ENCODE assay signal across 8 cellular contexts in the genomic region with DNA sequence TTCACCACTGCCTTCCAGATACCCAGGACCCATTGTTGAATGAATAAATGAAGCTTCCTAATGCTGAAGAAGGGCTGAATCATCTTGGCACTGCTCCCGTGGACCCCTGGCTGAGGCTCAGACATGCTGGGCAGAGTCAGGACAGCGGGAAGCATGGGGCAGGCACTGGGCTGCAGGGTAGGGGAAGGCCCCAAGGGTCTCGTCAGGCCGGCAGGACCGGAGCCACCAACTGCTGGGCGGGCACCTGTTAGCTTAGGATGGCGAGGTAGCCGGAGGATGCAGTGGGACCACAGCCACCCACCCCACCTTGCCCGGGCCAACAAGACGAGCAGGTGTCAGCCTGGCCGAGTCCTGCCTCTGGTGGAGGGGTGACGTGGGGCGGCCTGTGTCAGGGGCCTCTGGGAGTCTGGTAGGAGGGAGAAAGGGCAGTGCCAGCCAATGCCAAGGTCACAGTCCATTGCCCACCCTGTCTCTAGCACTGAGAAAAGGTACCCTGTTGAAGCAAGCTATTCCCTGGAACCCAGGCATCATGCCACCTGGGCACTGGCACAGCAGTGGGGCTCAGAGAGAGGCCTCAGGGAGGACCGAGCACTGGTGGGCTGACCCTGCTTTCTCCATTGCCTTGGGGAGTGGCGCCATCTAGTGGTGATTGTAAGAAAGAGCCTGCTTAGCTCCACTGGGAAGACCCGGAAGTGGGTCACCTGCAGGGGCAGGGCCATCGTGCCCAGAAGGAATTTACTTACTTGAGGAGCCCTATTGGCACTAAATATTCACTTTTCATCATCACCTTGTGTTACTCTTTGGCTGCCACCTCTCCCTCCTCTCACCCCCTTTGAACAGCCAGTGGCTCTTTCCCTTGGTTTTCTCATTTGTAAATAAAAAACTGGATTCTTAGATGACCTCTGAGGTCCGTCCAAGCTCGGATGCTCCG. TPM values are rescaled to one million over a fixed set of nuclear protein-coding genes. Genes with fewer than 3 reads are reported as not detected.
DNase-seq lines count a peak whose midpoint lies in the region; ATAC-seq and TF ChIP-seq lines count a peak whose summit lies in the region.

No MANE protein-coding gene starts in this region.

- peak; percentile 95 to 96 for TF ChIP-seq CTCF in left lung (IDR thresholded peaks at IDR 0.05)

- H3K4me1 ChIP-seq in left lung: peaks cover 10 to 37% of the 10 kb centered on the region in 2 donors

- ATAC-seq in HG03280 (IDR thresholded peaks at IDR 0.05; ENCODE audit: unreplicated experiment) (peak; percentile 67), left lung (peak; percentile 79)

- H3K27me3 ChIP-seq in left lung: peaks cover 52 to 95% of the 10 kb centered on the region in 2 donors

- peak; percentile 92 for DNase-seq in ELR (ENCODE audit: low read depth)
- DNase-seq in NCI-H446 treated with DMSO at 0.1 percent for 48 hours (lab: John Stamatoyannopoulos, UW): peak; percentile 61
- peak; percentile 70 for DNase-seq in activated CD4-positive, alpha-beta T cell treated with anti-CD3 and anti-CD28 coated beads for 1 hour
- DNase-seq in cerebellum (ENCODE audit: low spot score): peak; percentile 86
- DNase-seq in left lung: peak; percentile 79
- DNase-seq in stimulated activated CD4-positive, alpha-beta T cell treated with anti-CD3 and anti-CD28 coated beads, Interleukin-2, amount 100 ng/mL, for 48 hours: peak; percentile 87 to 88
- DNase-seq in cortex of kidney (lab: John Stamatoyannopoulos, UW): no peak

- H3K36me3 ChIP-seq in left lung: no peaks in the 10 kb centered on the region

- intact Hi-C loops in left lung (cut with DNase I): loop anchor here in 1 of 2 donors (5.0 kb wide), 1 partner anchor 136 kb away; no protein-coding TSS in a partner anchor

- no peak overlapping the region for H3K27ac ChIP-seq in left lung

- H3K9me3 ChIP-seq in left lung: no peaks in the 10 kb centered on the region

- no peak overlapping the region for H3K4me3 ChIP-seq in left lung

RNA-seq across cellular contexts. Expression of a gene that starts 3.0 kb away (rescaled TPM):
- total RNA-seq in cerebellum: 0.18 TPM
- under 1 TPM; 0.52 to 0.67 TPM for total RNA-seq in left lung

RNA-seq across cellular contexts. Expression of a gene that starts 29.0 kb away (rescaled TPM):
- not detected for total RNA-seq in cerebellum
- 1 to 10 TPM in 1 of 2 donors, under 1 TPM in 1; 0.76 to 1.3 TPM for total RNA-seq in left lung

RNA-seq across cellular contexts. Expression of a gene that starts 57.9 kb away (rescaled TPM):
- total RNA-seq in cerebellum: 22.9 TPM
- 100 to 1,000 TPM; 182 to 311 TPM for total RNA-seq in left lung
